ENCODE assay signal across 15 cellular contexts in genomic region chr1:3345792-3346191, GRCh38.
DNase-seq lines count a peak whose midpoint lies in the region; TF ChIP-seq lines count a peak whose summit lies in the region.
"Had no signal": no experiment of that assay in that cellular context is flagged by ENCODE, and none has a peak within 500 bp of the region (broad histone marks: within the 10 kb centered on the region; RNA-seq: fewer than 3 reads in every experiment).

No MANE protein-coding gene starts in this region.

- H3K9me3 Mint-ChIP-seq in neural crest cell (peaks cover 13% of the 10 kb centered on the region), neural progenitor cell (peaks cover 34% of the 10 kb centered on the region)

- DNase-seq in anterior cingulate cortex (lab: John Stamatoyannopoulos, UW) (peak in 43 of 58 donors; percentile 20 to 82 (median 48)), coronary artery (ENCODE audit: low spot score) (no peak), neural crest cell (ENCODE audit: low read depth, low spot score) (no peak), tibial artery (no peak), DMS79 treated with DMSO at 0.1 percent for 48 hours (lab: John Stamatoyannopoulos, UW) (no peak), neural progenitor cell (ENCODE audit: low spot score) (no peak), NCI-H1930 (lab: John Stamatoyannopoulos, UW) (no peak)
- DNase-seq: CD4-positive, CD25-positive, alpha-beta regulatory T cell; DMS79; NCI-H1105; NCI-H2081 treated with DMSO at 0.1 percent for 48 hours; NCI-H446 treated with DMSO at 0.1 percent for 48 hours; NCI-H526 treated with DMSO at 0.1 percent for 48 hours; OCI-M1 had no signal

- no peak for TF ChIP-seq CTCF in coronary artery (IDR thresholded peaks at IDR 0.05)
- no peak for TF ChIP-seq CTCF in neural crest cell (conservative IDR thresholded peaks at IDR 0.05)
- TF ChIP-seq CTCF in tibial artery (IDR thresholded peaks at IDR 0.05) = no peak
- no peak for TF ChIP-seq CTCF in neural progenitor cell (IDR thresholded peaks at IDR 0.05)

- H3K4me1 ChIP-seq in tibial artery (peaks cover 6 to 56% (median 54%) of the 10 kb centered on the region in 4 donors), neural progenitor cell (peaks cover 8% of the 10 kb centered on the region)

- no peaks in the 10 kb centered on the region for H4K20me1 ChIP-seq in neural progenitor cell (ENCODE audit: low read depth)

- H2AFZ ChIP-seq in neural progenitor cell (replicated peaks) = no peak overlapping the region

- H3K4me2 ChIP-seq in neural progenitor cell = no peak overlapping the region

- no peaks in the 10 kb centered on the region for H3K79me2 ChIP-seq in neural progenitor cell (ENCODE audit: low read depth)

- H3K27me3 Mint-ChIP-seq in neural crest cell (ENCODE audit: low read depth) = peaks cover 6% of the 10 kb centered on the region
- peaks cover 8% of the 10 kb centered on the region for H3K27me3 Mint-ChIP-seq in neural progenitor cell (ENCODE audit: insufficient read depth, low read depth)
- H3K27me3 Mint-ChIP-seq: IgD-negative memory B cell had no signal

- no peaks in the 10 kb centered on the region for H3K36me3 ChIP-seq in tibial artery
- H3K36me3 ChIP-seq in neural progenitor cell = no peaks in the 10 kb centered on the region

- intact Hi-C loops in tibial artery (cut with DNase I; ENCODE audit: low total_unique reads) = no loop called here

- no peak overlapping the region for H3K9ac ChIP-seq in neural progenitor cell

- peak overlapping the region; percentile 94 to 97 for H3K27ac ChIP-seq in coronary artery
- H3K27ac ChIP-seq in tibial artery = peak overlapping the region; percentile 94
- no peak overlapping the region for H3K27ac ChIP-seq in neural progenitor cell

- peaks cover 29% of the 10 kb centered on the region for H3K36me3 Mint-ChIP-seq in neural crest cell (ENCODE audit: low read depth)
- peaks cover 12% of the 10 kb centered on the region for H3K36me3 Mint-ChIP-seq in neural progenitor cell
- H3K36me3 Mint-ChIP-seq: CD4-positive, CD25-positive, alpha-beta regulatory T cell; IgD-negative memory B cell had no signal

- peak overlapping the region; percentile 54 for H3K4me3 Mint-ChIP-seq in neural crest cell
- no peak overlapping the region for H3K4me3 Mint-ChIP-seq in neural progenitor cell
- H3K4me3 Mint-ChIP-seq: CD4-positive, CD25-positive, alpha-beta regulatory T cell; IgD-negative memory B cell had no signal

- peaks cover 6% of the 10 kb centered on the region for H3F3A ChIP-seq in neural progenitor cell (ENCODE audit: low read depth)

- H3K9me3 ChIP-seq in tibial artery (peaks cover 0 to 12% (median 0%) of the 10 kb centered on the region in 3 donors), neural progenitor cell (ENCODE audit: low read depth) (peaks cover 6% of the 10 kb centered on the region)

- H3K4me1 Mint-ChIP-seq in neural crest cell (peaks cover 31% of the 10 kb centered on the region), neural progenitor cell (peaks cover 16% of the 10 kb centered on the region)
- H3K4me1 Mint-ChIP-seq: CD4-positive, CD25-positive, alpha-beta regulatory T cell; IgD-negative memory B cell had no signal

- no peak overlapping the region for H3K27ac Mint-ChIP-seq in neural crest cell (ENCODE audit: unreplicated experiment)
- H3K27ac Mint-ChIP-seq in neural progenitor cell = no peak overlapping the region
- H3K27ac Mint-ChIP-seq: CD4-positive, CD25-positive, alpha-beta regulatory T cell; IgD-negative memory B cell had no signal

- no peak overlapping the region for H3K4me3 ChIP-seq in coronary artery
- H3K4me3 ChIP-seq in tibial artery = no peak overlapping the region
- H3K4me3 ChIP-seq in neural progenitor cell = no peak overlapping the region

- H3K27me3 ChIP-seq in tibial artery (no peaks in the 10 kb centered on the region), neural progenitor cell (no peaks in the 10 kb centered on the region)

Comparison
In these comparisons a context has a peak if more than half of its experiments do, and no peak if none do; other contexts are left out.
1. DNase-seq: peak in anterior cingulate cortex (43 of 58); none in coronary artery (single experiment), neural crest cell (single experiment), tibial artery (0 of 2), DMS79 treated with DMSO at 0.1 percent for 48 hours (single experiment), neural progenitor cell (single experiment) and NCI-H1930 (0 of 2).